In the genomic region with DNA sequence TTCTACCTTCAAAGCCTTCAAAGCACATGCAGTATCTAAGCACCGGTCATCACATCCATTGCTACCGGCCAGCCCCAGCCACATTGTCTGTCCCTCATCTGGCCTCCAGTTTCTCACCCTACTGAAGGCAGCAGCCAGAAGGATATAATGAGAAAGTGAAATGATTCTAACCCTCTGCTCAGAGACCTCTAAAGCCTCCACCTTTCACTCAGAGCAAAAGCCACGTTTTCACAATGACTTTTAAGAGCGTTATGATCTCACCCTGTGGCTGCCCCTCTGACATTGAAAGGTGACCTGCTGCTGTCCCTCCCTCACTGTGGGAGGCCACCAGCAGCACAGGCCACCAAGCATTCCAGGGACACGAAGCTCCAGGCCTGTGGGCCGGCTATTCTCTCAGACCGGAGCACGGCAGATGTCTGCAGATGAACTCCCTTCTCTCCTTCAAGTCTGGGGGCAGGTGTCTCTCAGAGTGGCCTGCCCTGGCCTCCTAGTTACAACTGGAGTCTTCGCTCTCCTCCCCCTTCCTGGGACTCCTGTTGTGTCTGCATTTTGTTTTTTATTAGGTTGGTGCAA, we compare ENCODE assay signal across 17 cellular contexts.
DNase-seq lines count a peak whose midpoint lies in the region; ATAC-seq and TF ChIP-seq lines count a peak whose summit lies in the region.
"Had no signal": no experiment of that assay in that cellular context is flagged by ENCODE, and none has a peak within 500 bp of the region (broad histone marks: within the 10 kb centered on the region; RNA-seq: fewer than 3 reads in every experiment).

No MANE protein-coding gene starts in this region.

- TF ChIP-seq CTCF in endodermal cell (conservative IDR thresholded peaks at IDR 0.05) (no peak), GM23338 (conservative IDR thresholded peaks at IDR 0.05; ENCODE audit: low read depth in 2 of 2) (no peak)

- H3K4me1 ChIP-seq in endodermal cell (ENCODE audit: control insufficient read depth, insufficient read depth, low read length): peaks cover 19% of the 10 kb centered on the region
- no peaks in the 10 kb centered on the region for H3K4me1 ChIP-seq in SJCRH30
- no peaks in the 10 kb centered on the region for H3K4me1 ChIP-seq in GM23338 (ENCODE audit: insufficient read depth)
- H3K4me1 ChIP-seq: body of pancreas, left lung had no signal

- H3K36me3 Mint-ChIP-seq in endodermal cell (ENCODE audit: low read depth): no peaks in the 10 kb centered on the region
- H3K36me3 Mint-ChIP-seq in GM23338 (ENCODE audit: low read depth): no peaks in the 10 kb centered on the region

- peaks cover 26% of the 10 kb centered on the region for H3K4me1 Mint-ChIP-seq in endodermal cell
- H3K4me1 Mint-ChIP-seq in GM23338: peaks cover 13% of the 10 kb centered on the region

- H4K20me1 ChIP-seq in GM23338 (replicated peaks; ENCODE audit: insufficient read depth): no peaks in the 10 kb centered on the region
- H4K20me1 ChIP-seq: BLaER1 treated with 17β-estradiol and CSF1 and Interleukin-3, amounts not matched to agents 10 nM and 100 nM had no signal

- no peaks in the 10 kb centered on the region; the same call in 1 of the 2 replicates for H3K9me2 ChIP-seq in GM23338 (ENCODE audit: insufficient read depth)

- ATAC-seq in GM18517 (IDR thresholded peaks at IDR 0.05; ENCODE audit: unreplicated experiment) (peak; percentile 66), GM21367 (IDR thresholded peaks at IDR 0.05; ENCODE audit: unreplicated experiment) (peak; percentile 66), HG02981 (IDR thresholded peaks at IDR 0.05; ENCODE audit: unreplicated experiment) (peak; percentile 76), GM23338 (no peak)
- ATAC-seq: body of pancreas, heart left ventricle, left lung had no signal

- peaks cover 1% of the 10 kb centered on the region for H3K9me3 Mint-ChIP-seq in endodermal cell
- H3K9me3 Mint-ChIP-seq in GM23338: peaks cover 3% of the 10 kb centered on the region; the same call in 2 of the 3 replicates

- no peak overlapping the region for H3K9ac ChIP-seq in endodermal cell (ENCODE audit: extremely low read depth, low read length, poor library complexity, severe bottlenecking)
- H3K9ac ChIP-seq: BLaER1 treated with 17β-estradiol and CSF1 and Interleukin-3, amounts not matched to agents 10 nM and 100 nM; GM23248 had no signal

- H3K79me2 ChIP-seq in GM23338 (replicated peaks; ENCODE audit: insufficient read depth): no peaks in the 10 kb centered on the region

- H3K27ac ChIP-seq in endodermal cell (ENCODE audit: low read depth, low read length) (no peak overlapping the region), SJCRH30 (no peak overlapping the region), GM23338 (ENCODE audit: low read depth) (no peak overlapping the region)
- H3K27ac ChIP-seq: BLaER1 treated with 17β-estradiol and CSF1 and Interleukin-3, amounts not matched to agents 10 nM and 100 nM; body of pancreas; GM23248; heart left ventricle; left lung had no signal

- H2AFZ ChIP-seq in GM23338: no peak overlapping the region
- H2AFZ ChIP-seq: GM23248 had no signal

- no peaks in the 10 kb centered on the region for H3F3A ChIP-seq in GM23338 (replicated peaks; ENCODE audit: low read depth)

- H3K36me3 ChIP-seq in endodermal cell (ENCODE audit: control insufficient read depth, insufficient read depth, low read length) (no peaks in the 10 kb centered on the region), SJCRH30 (no peaks in the 10 kb centered on the region), GM23338 (ENCODE audit: insufficient read depth) (no peaks in the 10 kb centered on the region)
- H3K36me3 ChIP-seq: BLaER1 treated with 17β-estradiol and CSF1 and Interleukin-3, amounts not matched to agents 10 nM and 100 nM; heart left ventricle; left lung had no signal

- H3K4me2 ChIP-seq in GM23338: no peak overlapping the region
- H3K4me2 ChIP-seq: BLaER1 treated with 17β-estradiol and CSF1 and Interleukin-3, amounts not matched to agents 10 nM and 100 nM had no signal

- H3K27ac Mint-ChIP-seq in endodermal cell (no peak overlapping the region), GM23338 (no peak overlapping the region)

- H3K9me3 ChIP-seq in endodermal cell (ENCODE audit: control insufficient read depth, low read length): no peaks in the 10 kb centered on the region
- no peaks in the 10 kb centered on the region for H3K9me3 ChIP-seq in SJCRH30 (replicated peaks)
- H3K9me3 ChIP-seq: BLaER1 treated with 17β-estradiol and CSF1 and Interleukin-3, amounts not matched to agents 10 nM and 100 nM; body of pancreas; heart left ventricle; left lung had no signal

- H3K4me3 Mint-ChIP-seq in endodermal cell (no peak overlapping the region), GM23338 (no peak overlapping the region)

- WGBS in endodermal cell (ENCODE audit: insufficient coverage in 1 of 2, insufficient read length in 1 of 2), 2 experiments: 82 to 83% methylated on average over 7 to 9 of the region's 9 CpGs

- H3K4me3 ChIP-seq in endodermal cell (ENCODE audit: low read length) (no peak overlapping the region), SJCRH30 (no peak overlapping the region), GM23338 (no peak overlapping the region)
- H3K4me3 ChIP-seq: BLaER1 treated with 17β-estradiol and CSF1 and Interleukin-3, amounts not matched to agents 10 nM and 100 nM; body of pancreas; GM23248; heart left ventricle; left lung had no signal

- no peaks in the 10 kb centered on the region for H3K27me3 ChIP-seq in endodermal cell (ENCODE audit: control insufficient read depth, insufficient read depth, low read length, poor library complexity, severe bottlenecking)
- H3K27me3 ChIP-seq in SJCRH30: no peaks in the 10 kb centered on the region; the same call in 1 of the 2 replicates
- no peaks in the 10 kb centered on the region for H3K27me3 ChIP-seq in GM23338 (ENCODE audit: insufficient read depth)
- H3K27me3 ChIP-seq: BLaER1 treated with 17β-estradiol and CSF1 and Interleukin-3, amounts not matched to agents 10 nM and 100 nM; body of pancreas; heart left ventricle; left lung had no signal

- DNase-seq in endodermal cell: peak; percentile 63
- DNase-seq in SJCRH30: no peak
- DNase-seq in GM23338 (ENCODE audit: low spot score): no peak
- DNase-seq in DMS 273 treated with DMSO at 0.1 percent for 48 hours (lab: John Stamatoyannopoulos, UW): no peak
- DNase-seq in NCI-H2107 treated with DMSO at 0.1 percent for 48 hours (lab: John Stamatoyannopoulos, UW; ENCODE audit: unreplicated experiment): no peak
- DNase-seq: body of pancreas; GF-D8; GM23248; heart left ventricle; left lung; NCI-H1436; nucleus accumbens; stimulated activated CD4-positive, alpha-beta T cell treated with anti-CD3 and anti-CD28 coated beads, Interleukin-15, amount 100 ng/mL, for 24 hours had no signal

- no peaks in the 10 kb centered on the region for H3K27me3 Mint-ChIP-seq in endodermal cell (ENCODE audit: insufficient read depth)
- H3K27me3 Mint-ChIP-seq in GM23338 (ENCODE audit: insufficient read depth, low read depth, poor library complexity): peaks cover 3% of the 10 kb centered on the region

TF ChIP-seq in GM23338, 12 proteins besides CTCF, POLR2A, EP300 and RAD21 (continues in another document):
- no peak for TF ChIP-seq JUNB (IDR thresholded peaks at IDR 0.05; ENCODE audit: unreplicated experiment)
- TF ChIP-seq EZH2phosphoT487 (IDR thresholded peaks at IDR 0.05; ENCODE audit: unreplicated experiment): no peak
- TF ChIP-seq ZNF114 (CRISPR knock-in tag; IDR thresholded peaks at IDR 0.05): no peak
- TF ChIP-seq ZNF331 (CRISPR knock-in tag; IDR thresholded peaks at IDR 0.05; ENCODE audit: low read depth): no peak
- no peak for TF ChIP-seq STAT1 (IDR thresholded peaks at IDR 0.05; ENCODE audit: unreplicated experiment)
- no peak for TF ChIP-seq POLR2AphosphoS5 (IDR thresholded peaks at IDR 0.05; ENCODE audit: low read depth)
- TF ChIP-seq CREB1 (CRISPR knock-in tag; IDR thresholded peaks at IDR 0.05; ENCODE audit: low read depth): no peak
